In the genomic region with DNA sequence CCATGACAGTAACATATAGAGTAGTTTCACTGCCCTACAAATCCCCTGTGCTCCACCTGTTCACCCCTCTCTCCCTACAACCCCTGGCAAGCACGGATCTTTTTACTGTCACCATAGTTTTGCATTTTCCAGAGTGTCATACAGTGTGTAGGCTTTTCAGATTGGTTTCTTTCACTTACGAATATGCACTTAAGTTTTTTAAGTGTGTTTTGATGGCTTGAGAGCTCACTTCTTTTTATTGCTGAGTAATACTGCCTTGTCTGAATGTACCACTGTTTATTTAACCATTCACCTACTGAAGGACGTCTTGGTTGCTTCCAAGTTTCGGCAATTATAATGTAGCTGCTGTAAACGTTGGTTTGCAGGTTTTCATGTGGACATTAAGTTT, we compare ENCODE assay signal across 8 cellular contexts.
A peak's percentile ranks its signal among the peaks of the same experiment; 100 is the strongest.
DNase-seq lines count a peak whose midpoint lies in the region; ATAC-seq and TF ChIP-seq lines count a peak whose summit lies in the region.

No MANE protein-coding gene starts in this region.

- TF ChIP-seq CTCF in Calu3 (IDR thresholded peaks at IDR 0.05; ENCODE audit: unreplicated experiment) = no peak
- TF ChIP-seq CTCF in ascending aorta (IDR thresholded peaks at IDR 0.05) = no peak
- no peak for TF ChIP-seq CTCF in spleen (IDR thresholded peaks at IDR 0.05 in 8 of 11, conservative IDR thresholded peaks at IDR 0.05 in 3 of 11)

- no peaks in the 10 kb centered on the region for H3K4me1 Mint-ChIP-seq in Calu3 (ENCODE audit: low read depth, unreplicated experiment)

- H3K9me3 Mint-ChIP-seq in Calu3 (ENCODE audit: low read depth, unreplicated experiment) = no peaks in the 10 kb centered on the region

- H3K4me1 ChIP-seq in ascending aorta (peaks cover 4 to 15% of the 10 kb centered on the region in 2 donors), spleen (peaks cover 4 to 45% (median 32%) of the 10 kb centered on the region in 6 donors)

- H3K27me3 Mint-ChIP-seq in Calu3 (ENCODE audit: unreplicated experiment) = no peaks in the 10 kb centered on the region

- H3K27ac ChIP-seq in ascending aorta (peak overlapping the region; percentile 67 to 82), spleen (peak overlapping the region in 7 of 8 donors; percentile 2 to 82 (median 54))

- DNase-seq in Calu3 (no peak), ascending aorta (ENCODE audit: low spot score in 2 of 2) (no peak), spleen (no peak), SW480 (ENCODE audit: low spot score) (no peak), EL (no peak), germinal center (ENCODE audit: low spot score) (no peak)

- H3K36me3 ChIP-seq in ascending aorta (no peaks in the 10 kb centered on the region), spleen (no peaks in the 10 kb centered on the region)

- no peaks in the 10 kb centered on the region for H3K9me3 ChIP-seq in ascending aorta
- no peaks in the 10 kb centered on the region for H3K9me3 ChIP-seq in spleen

- H3K27me3 ChIP-seq in ascending aorta (no peaks in the 10 kb centered on the region), spleen (replicated peaks in 1 of 7) (no peaks in the 10 kb centered on the region)

- TF ChIP-seq POLR2A in spleen (IDR thresholded peaks at IDR 0.05) = no peak

- H3K4me3 Mint-ChIP-seq in Calu3 (ENCODE audit: low read depth, unreplicated experiment) = no peak overlapping the region

- no peaks in the 10 kb centered on the region for H3K36me3 Mint-ChIP-seq in Calu3 (ENCODE audit: insufficient read depth, unreplicated experiment)

- H3K4me3 ChIP-seq in ascending aorta (peak overlapping the region; percentile 50 to 59), spleen (peak overlapping the region in 3 of 8 donors; percentile 18 to 54 (median 27))

- CTCF ChIA-PET in Calu3 (lab: Charles Lee) = no interaction called here

- H3K27ac Mint-ChIP-seq in Calu3 (ENCODE audit: unreplicated experiment) = peak overlapping the region; percentile 47

- ATAC-seq in GM19452 (IDR thresholded peaks at IDR 0.05; ENCODE audit: unreplicated experiment) (peak; percentile 34), HG03457 (IDR thresholded peaks at IDR 0.05; ENCODE audit: unreplicated experiment) (peak; percentile 24)

- intact Hi-C loops in Calu3 (cut with micrococcal nuclease; ENCODE audit: unreplicated experiment) = loop anchor here (10.0 kb wide), 1 partner anchor 107 kb away; no protein-coding TSS in a partner anchor
- intact Hi-C loops in ascending aorta (cut with DNase I) = loop anchor here (5.0 kb wide), 1 partner anchor 110 kb away; no protein-coding TSS in a partner anchor
- intact Hi-C loops in spleen (cut with DNase I; ENCODE audit: low total_unique reads) = no loop called here

- WGBS in spleen, 5 donors = 47 to 72% (median 57%) methylated on average over 5 of the region's 5 CpGs

- BruUV-seq in Calu3 (replicated peaks; lab: Mats Ljungman, UMichigan) = no TSS peak
